Comparison of ENCODE assay signal across 9 cellular contexts in genomic region chr18:44731160-44731865, GRCh38. TPM values are rescaled to one million over a fixed set of nuclear protein-coding genes. Genes with fewer than 3 reads are reported as not detected.
DNase-seq lines count a peak whose midpoint lies in the region; ATAC-seq, FAIRE-seq and TF ChIP-seq lines count a peak whose summit lies in the region.
"Had no signal": no experiment of that assay in that cellular context is flagged by ENCODE, and none has a peak within 500 bp of the region (broad histone marks: within the 10 kb centered on the region; RNA-seq: fewer than 3 reads in every experiment).

No MANE protein-coding gene starts in this region.

- FAIRE-seq in GM19239 (lab: Jason Lieb, UNC): peak; percentile 86

- H3K4me2 ChIP-seq in mammary epithelial cell (ENCODE audit: insufficient read depth, low read depth, low read length) (peak overlapping the region; percentile 75), MM.1S (ENCODE audit: low read depth, low read length) (no peak overlapping the region)

- intact Hi-C loops in mammary epithelial cell (cut with micrococcal nuclease): loop anchor here (5.0 to 10.0 kb wide), 3 partner anchors 166 to 483 kb away; no protein-coding TSS in a partner anchor
- intact Hi-C loops in spleen (cut with DNase I; ENCODE audit: low total_unique reads): no loop called here
- intact Hi-C loops in aorta (cut with DNase I): no loop called here
- intact Hi-C loops in head of caudate nucleus (cut with DNase I): loop anchor here (5.0 kb wide), 1 partner anchor 49 kb away; the partner anchor contains the start of gene SETBP1

- no peak for ATAC-seq in aorta (ENCODE audit: low FRiP score)

- dilution Hi-C loops in mammary epithelial cell (cut with HindIII; ENCODE audit: low sequenced_read_pairs): no loop called here

- H3F3A ChIP-seq in MM.1S (ENCODE audit: insufficient read depth, low read length): no peaks in the 10 kb centered on the region

- no TSS peak for BruUV-seq in mammary epithelial cell (replicated peaks; lab: Mats Ljungman, UMichigan)

- peaks cover 57% of the 10 kb centered on the region for H3K79me2 ChIP-seq in mammary epithelial cell (ENCODE audit: insufficient read depth, low read length)
- peaks cover 100% of the 10 kb centered on the region for H3K79me2 ChIP-seq in MM.1S (ENCODE audit: low read length)

- WGBS in mammary epithelial cell (ENCODE audit: low coverage, missing lambda C conversion rate): 73% methylated on average over 11 of the region's 11 CpGs
- WGBS in spleen, 5 donors: 71 to 82% (median 77%) methylated on average over 11 of the region's 11 CpGs
- WGBS in aorta, 2 donors: 95 to 97% methylated on average over 11 of the region's 11 CpGs

- H2AFZ ChIP-seq in mammary epithelial cell (ENCODE audit: low read depth, low read length) (no peak overlapping the region), MM.1S (ENCODE audit: low read length) (no peak overlapping the region)

- no peaks in the 10 kb centered on the region for H4K20me1 ChIP-seq in mammary epithelial cell (ENCODE audit: insufficient read depth, low read length)
- no peaks in the 10 kb centered on the region for H4K20me1 ChIP-seq in MM.1S (ENCODE audit: insufficient read depth, low read length)

- H3K4me3 ChIP-seq in mammary epithelial cell (replicated peaks in 1 of 3; ENCODE audit: insufficient read depth in 1 of 3, low read depth in 2 of 3, low read length in 3 of 3) (no peak overlapping the region), spleen (no peak overlapping the region), MM.1S (ENCODE audit: low read length) (no peak overlapping the region), aorta (ENCODE audit: low read length in 2 of 2) (no peak overlapping the region)

- no peak for TF ChIP-seq POLR2A in spleen (IDR thresholded peaks at IDR 0.05)

- peak overlapping the region; percentile 88 for H3K27ac ChIP-seq in mammary epithelial cell (ENCODE audit: insufficient read depth, low read depth, low read length)
- peak overlapping the region in 5 of 8 donors; percentile 16 to 67 (median 35) for H3K27ac ChIP-seq in spleen
- H3K27ac ChIP-seq in MM.1S (ENCODE audit: low read length): no peak overlapping the region
- H3K27ac ChIP-seq in aorta (ENCODE audit: low read depth in 1 of 2, low read length in 2 of 2): no peak overlapping the region

- DNase-seq in GM19239 (ENCODE audit: insufficient read length, low spot score) (no peak), MV-4-11 (lab: John Stamatoyannopoulos, UW) (peak; percentile 62), mammary epithelial cell (no peak), spleen (no peak), MM.1S (no peak), aorta (no peak), head of caudate nucleus (no peak)
- DNase-seq: activated CD4-positive, alpha-beta T cell treated with anti-CD3 and anti-CD28 coated beads for 48 hours; NCI-H2081 treated with DMSO at 0.1 percent for 48 hours had no signal

- H3K36me3 ChIP-seq in mammary epithelial cell (ENCODE audit: insufficient read depth, low read length): no peaks in the 10 kb centered on the region
- H3K36me3 ChIP-seq in spleen: no peaks in the 10 kb centered on the region
- 0 out of 2 replicates have a peak, but pooled peaks cover 3% of the 10 kb centered on the region for H3K36me3 ChIP-seq in MM.1S (replicated peaks; ENCODE audit: insufficient read depth, low read length)
- peaks cover 0 to 2% of the 10 kb centered on the region in 2 donors for H3K36me3 ChIP-seq in aorta (ENCODE audit: control insufficient read depth in 1 of 2, insufficient read depth in 2 of 2, low read length in 1 of 2)

- H3K27me3 ChIP-seq in mammary epithelial cell (ENCODE audit: insufficient read depth, low read length) (no peaks in the 10 kb centered on the region), spleen (replicated peaks in 1 of 7) (no peaks in the 10 kb centered on the region), MM.1S (replicated peaks; ENCODE audit: insufficient read depth, low read length) (no peaks in the 10 kb centered on the region), aorta (ENCODE audit: control insufficient read depth in 1 of 2, insufficient read depth in 2 of 2, low read length in 1 of 2) (no peaks in the 10 kb centered on the region)

- in situ Hi-C loops in mammary epithelial cell (cut with MboI; ENCODE audit: low sequenced_read_pairs in 2 of 2): no loop called here

- H3K9me2 ChIP-seq in MM.1S (replicated peaks; ENCODE audit: insufficient read depth, low read length): no peaks in the 10 kb centered on the region

- CTCF ChIA-PET in mammary epithelial cell (lab: Charles Lee; ENCODE audit: low non-redundant PET): interaction anchor here (0.6 to 0.7 kb wide), 2 partner anchors 10 to 666 kb away, joined by 3 to 4 read pairs; no protein-coding TSS in a partner anchor

- TF ChIP-seq CTCF in mammary epithelial cell (conservative IDR thresholded peaks at IDR 0.05 in 1 of 2, IDR thresholded peaks at IDR 0.05 in 1 of 2; ENCODE audit: extremely low read depth in 1 of 2, insufficient read depth in 1 of 2, low read depth in 1 of 2, low read length in 2 of 2) (no peak), spleen (IDR thresholded peaks at IDR 0.05 in 8 of 11, conservative IDR thresholded peaks at IDR 0.05 in 3 of 11) (no peak), MM.1S (IDR thresholded peaks at IDR 0.05; ENCODE audit: low read length) (no peak)

- H3K4me1 ChIP-seq in mammary epithelial cell (ENCODE audit: insufficient read depth, low read length) (peaks cover 52% of the 10 kb centered on the region), spleen (peaks cover 27 to 94% (median 73%) of the 10 kb centered on the region in 6 donors), MM.1S (ENCODE audit: low read length) (peaks cover 62% of the 10 kb centered on the region), aorta (ENCODE audit: control insufficient read depth in 1 of 2, insufficient read depth in 2 of 2, low read length in 2 of 2) (no peaks in the 10 kb centered on the region)

- H3K9me3 ChIP-seq in mammary epithelial cell (replicated peaks; ENCODE audit: insufficient read depth, low read length) (no peaks in the 10 kb centered on the region), spleen (no peaks in the 10 kb centered on the region), MM.1S (replicated peaks; ENCODE audit: insufficient read depth, low read length) (no peaks in the 10 kb centered on the region), aorta (ENCODE audit: control insufficient read depth, low read length) (no peaks in the 10 kb centered on the region)

- no peak overlapping the region for H3K9ac ChIP-seq in mammary epithelial cell (ENCODE audit: insufficient read depth, low read length)
- no peak overlapping the region for H3K9ac ChIP-seq in MM.1S (ENCODE audit: low read length)

RNA-seq across cellular contexts. Expression of gene SETBP1, which starts 50.6 kb away (rescaled TPM):
- total RNA-seq in mammary epithelial cell: 10 to 100 TPM; 23.2 to 34.7 TPM
- polyA plus RNA-seq in mammary epithelial cell: 7.4 TPM
- polyA minus RNA-seq in mammary epithelial cell: 12.7 TPM
- total RNA-seq in spleen: 10 to 100 TPM; 24.2 to 50.7 (median 39.8) TPM
- 1 to 10 TPM; 2.0 to 3.7 (median 3.4) TPM for polyA plus RNA-seq in spleen
- 10 to 100 TPM; 42.4 to 85.0 TPM for total RNA-seq in aorta
- 1 to 10 TPM; 1.3 to 5.8 TPM for polyA plus RNA-seq in aorta

Comparison
In these comparisons a context has a peak if more than half of its experiments do, and no peak if none do; other contexts are left out.
1. H3K27ac ChIP-seq: peak in mammary epithelial cell (single experiment) and spleen (5 of 8); none in MM.1S (single experiment) and aorta (0 of 2).
2. intact Hi-C loops: an anchor here in mammary epithelial cell (5.0 to 10.0 kb wide) and head of caudate nucleus (5.0 kb wide); none called in spleen and aorta.